ENCODE assay signal across 4 cellular contexts in the genomic region with DNA sequence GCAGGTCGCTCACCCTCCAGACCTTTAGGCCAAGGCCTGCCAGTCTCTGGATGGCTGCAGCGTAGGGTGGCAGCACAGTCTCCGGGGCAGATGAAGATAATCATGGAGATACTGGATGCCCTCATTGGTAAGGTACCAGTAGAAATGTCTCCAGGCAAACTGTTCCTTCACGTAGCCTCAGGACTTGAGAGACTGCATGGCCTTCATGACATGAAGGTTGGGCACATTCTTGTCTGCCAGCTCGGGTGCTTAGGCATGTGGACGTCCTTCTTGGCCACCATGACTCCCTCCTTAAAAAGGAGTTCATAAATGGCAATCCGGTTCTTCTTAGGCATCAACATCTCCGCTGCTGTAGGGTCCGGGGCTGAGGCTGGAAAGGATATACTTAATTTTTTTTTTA. TPM values are rescaled to one million over a fixed set of nuclear protein-coding genes. Genes with fewer than 3 reads are reported as not detected.
A peak's percentile ranks its signal among the peaks of the same experiment; 100 is the strongest.
DNase-seq lines count a peak whose midpoint lies in the region; TF ChIP-seq lines count a peak whose summit lies in the region.
"Not testable (repeated sequence)": the region's sequence is repeated elsewhere in the genome, so short reads cannot be mapped to it uniquely, and the experiment has no call there.

No MANE protein-coding gene starts in this region.

- not testable (repeated sequence) for H2BK20ac ChIP-seq in H9 (ENCODE audit: low read depth, low read length, poor library complexity, severe bottlenecking)

- CTCF ChIA-PET in activated naive CD4-positive, alpha-beta T cell treated with anti-CD3 and anti-CD28 coated beads, Interleukin-2, amount 10 ng/mL, durations not matched to agents 7 days and 5 days (lab: Charles Lee) = not testable (repeated sequence)

- not testable (repeated sequence) for H3K4ac ChIP-seq in H9 (ENCODE audit: low read depth, low read length); neuronal stem cell (ENCODE audit: low read length); trophoblast cell (ENCODE audit: low read depth, low read length)

- H3K4me2 ChIP-seq in H9 (ENCODE audit: insufficient read depth, insufficient read length, low read length); neuronal stem cell (ENCODE audit: insufficient read depth, low read length, poor library complexity, severe bottlenecking); trophoblast cell (ENCODE audit: low read length): not testable (repeated sequence)

- H2BK5ac ChIP-seq in H9 (ENCODE audit: insufficient read length, low read length); neuronal stem cell (ENCODE audit: low read length); trophoblast cell (ENCODE audit: low read depth, low read length, poor library complexity): not testable (repeated sequence)

- H2AFZ ChIP-seq in H9 (ENCODE audit: low read length); neuronal stem cell (ENCODE audit: low read length); trophoblast cell (ENCODE audit: insufficient read depth, low read length, poor library complexity): not testable (repeated sequence)

- not testable (repeated sequence) for H3K79me2 ChIP-seq in H9 (ENCODE audit: insufficient read depth, low read length); trophoblast cell (ENCODE audit: control insufficient read depth, insufficient read depth, low read length, poor library complexity)

- not testable (repeated sequence) for H3K4me1 ChIP-seq in H9 (ENCODE audit: insufficient read depth, low read length); neuronal stem cell (ENCODE audit: control insufficient read depth in 2 of 2, insufficient read depth in 1 of 2, low read depth in 1 of 2, low read length in 2 of 2); trophoblast cell (ENCODE audit: control insufficient read depth in 1 of 2, insufficient read depth in 2 of 2, low read length in 2 of 2)

- H2BK15ac ChIP-seq in H9 (ENCODE audit: low read depth, low read length); neuronal stem cell (ENCODE audit: low read length): not testable (repeated sequence)

- not testable (repeated sequence) for H3K27me3 Mint-ChIP-seq in H9 (ENCODE audit: low read depth); activated naive CD4-positive, alpha-beta T cell treated with anti-CD3 and anti-CD28 coated beads, Interleukin-2, amount 10 ng/mL, durations not matched to agents 7 days and 5 days

- H3K56ac ChIP-seq in H9 (ENCODE audit: insufficient read length, low read depth, low read length) = not testable (repeated sequence)

- not testable (repeated sequence) for H2BK12ac ChIP-seq in H9 (ENCODE audit: insufficient read length, low read depth, low read length); neuronal stem cell (ENCODE audit: low read length); trophoblast cell (ENCODE audit: low read length)

- not testable (repeated sequence) for H3K23me2 ChIP-seq in H9 (ENCODE audit: insufficient read length, low read depth, low read length, poor library complexity, severe bottlenecking)

- H3K4me1 Mint-ChIP-seq in H9; activated naive CD4-positive, alpha-beta T cell treated with anti-CD3 and anti-CD28 coated beads, Interleukin-2, amount 10 ng/mL, durations not matched to agents 7 days and 5 days: not testable (repeated sequence)

- not testable (repeated sequence) for H4K12ac ChIP-seq in trophoblast cell (ENCODE audit: low read depth, low read length)

- H3K18ac ChIP-seq in H9 (ENCODE audit: insufficient read length, low read depth, low read length); neuronal stem cell (ENCODE audit: low read length); trophoblast cell (ENCODE audit: low read length): not testable (repeated sequence)

- not testable (repeated sequence) for H3K27me3 ChIP-seq in H9 (ENCODE audit: insufficient read depth, low read length); neuronal stem cell (ENCODE audit: control insufficient read depth in 3 of 3, insufficient read depth in 3 of 3, low read depth in 1 of 3, low read length in 3 of 3); trophoblast cell (ENCODE audit: insufficient read depth, low read length)

- not testable (repeated sequence) for H4K20me1 ChIP-seq in H9 (ENCODE audit: control insufficient read depth, insufficient read depth, insufficient read length)

- not testable (repeated sequence) for H3K14ac ChIP-seq in H9 (ENCODE audit: insufficient read depth, low read length); neuronal stem cell (ENCODE audit: low read length); trophoblast cell (ENCODE audit: low read length)

- WGBS in H9 (ENCODE audit: extremely low coverage, insufficient read length, low lambda C conversion rate) = no CpG with 5 or more reads among the region's 9 CpGs
- no CpG with 5 or more reads among the region's 9 CpGs for WGBS in neuronal stem cell (ENCODE audit: extremely low coverage in 2 of 2, insufficient read length in 2 of 2, insufficient replicate concordance in 1 of 2), 2 donors
- WGBS in trophoblast cell (ENCODE audit: extremely low coverage, insufficient coverage, insufficient read length) = no CpG with 5 or more reads among the region's 9 CpGs

- H3K4me3 Mint-ChIP-seq in H9; activated naive CD4-positive, alpha-beta T cell treated with anti-CD3 and anti-CD28 coated beads, Interleukin-2, amount 10 ng/mL, durations not matched to agents 7 days and 5 days: not testable (repeated sequence)

- not testable (repeated sequence) for H4K91ac ChIP-seq in H9 (ENCODE audit: insufficient read length, low read depth, low read length); neuronal stem cell (ENCODE audit: low read depth, low read length, poor library complexity); trophoblast cell (ENCODE audit: low read depth, low read length)

- H3K9me3 Mint-ChIP-seq in H9; activated naive CD4-positive, alpha-beta T cell treated with anti-CD3 and anti-CD28 coated beads, Interleukin-2, amount 10 ng/mL, durations not matched to agents 7 days and 5 days: not testable (repeated sequence)

- not testable (repeated sequence) for H2AK5ac ChIP-seq in H9 (ENCODE audit: insufficient read length, low read length); trophoblast cell (ENCODE audit: low read length)
- H2AK5ac ChIP-seq in neuronal stem cell (ENCODE audit: low read depth, low read length) = peak overlapping the region; percentile 70

- not testable (repeated sequence) for H3K79me1 ChIP-seq in H9 (ENCODE audit: insufficient read depth, low read depth, low read length, poor library complexity, severe bottlenecking); neuronal stem cell (ENCODE audit: low read depth, low read length); trophoblast cell (ENCODE audit: low read length)

- DNase-seq in H9; activated naive CD4-positive, alpha-beta T cell treated with anti-CD3 and anti-CD28 coated beads, Interleukin-2, amount 10 ng/mL, durations not matched to agents 7 days and 5 days; neuronal stem cell (ENCODE audit: low spot score): not testable (repeated sequence)
- peak; percentile 68 to 83 for DNase-seq in trophoblast cell

- not testable (repeated sequence) for H3K9ac ChIP-seq in H9 (ENCODE audit: extremely low read depth, insufficient read length, low read length); neuronal stem cell (ENCODE audit: low read depth, low read length, poor library complexity); trophoblast cell (ENCODE audit: low read length)

- not testable (repeated sequence) for H2BK120ac ChIP-seq in H9 (ENCODE audit: low read depth, low read length, poor library complexity, severe bottlenecking); neuronal stem cell (ENCODE audit: low read depth, low read length); trophoblast cell (ENCODE audit: insufficient read depth, low read length, poor library complexity)

- not testable (repeated sequence) for H3K36me3 ChIP-seq in neuronal stem cell (replicated peaks in 1 of 2; ENCODE audit: control insufficient read depth in 2 of 2, insufficient read depth in 2 of 2, low read length in 2 of 2); trophoblast cell (ENCODE audit: control insufficient read depth in 1 of 2, insufficient read depth in 2 of 2, low read length in 2 of 2)

- peak overlapping the region in 2 of 3 experiments; percentile 30 to 71; a peak in 3 of 7 replicates for H3K27ac Mint-ChIP-seq in H9
- H3K27ac Mint-ChIP-seq in activated naive CD4-positive, alpha-beta T cell treated with anti-CD3 and anti-CD28 coated beads, Interleukin-2, amount 10 ng/mL, durations not matched to agents 7 days and 5 days = peak overlapping the region; percentile 29

- not testable (repeated sequence) for H3K23ac ChIP-seq in H9 (ENCODE audit: insufficient read length, low read depth, low read length); neuronal stem cell (ENCODE audit: low read depth, low read length, poor library complexity); trophoblast cell (ENCODE audit: low read length)

- H3K36me3 Mint-ChIP-seq in H9 (ENCODE audit: insufficient read depth in 1 of 3, low read depth in 3 of 3); activated naive CD4-positive, alpha-beta T cell treated with anti-CD3 and anti-CD28 coated beads, Interleukin-2, amount 10 ng/mL, durations not matched to agents 7 days and 5 days: not testable (repeated sequence)

- not testable (repeated sequence) for H3T11ph ChIP-seq in H9 (ENCODE audit: low read length)

- not testable (repeated sequence) for H3K4me3 ChIP-seq in neuronal stem cell (ENCODE audit: low read length in 2 of 2); trophoblast cell (ENCODE audit: low read depth, low read length)

- H3K9me3 ChIP-seq in H9 (ENCODE audit: control insufficient read depth, low read depth, low read length); neuronal stem cell (replicated peaks in 1 of 2; ENCODE audit: control insufficient read depth in 2 of 2, insufficient read depth in 1 of 2, low read depth in 1 of 2, low read length in 2 of 2); trophoblast cell (ENCODE audit: insufficient read depth, low read depth, low read length): not testable (repeated sequence)

- TF ChIP-seq CTCF in H9 (conservative IDR thresholded peaks at IDR 0.05) = not testable (repeated sequence)

- not testable (repeated sequence) for H4K5ac ChIP-seq in H9 (ENCODE audit: insufficient read length, low read depth, low read length)

- H3K27ac ChIP-seq in H9 (ENCODE audit: insufficient read length, low read depth, low read length); neuronal stem cell (replicated peaks; ENCODE audit: low read length); trophoblast cell (ENCODE audit: low read depth, low read length): not testable (repeated sequence)

- H4K8ac ChIP-seq in H9 (replicated peaks; ENCODE audit: insufficient read length, low read depth, low read length); neuronal stem cell (ENCODE audit: low read depth, low read length); trophoblast cell (ENCODE audit: low read depth, low read length): not testable (repeated sequence)

RNA-seq across cellular contexts. Expression of a gene that starts 11.8 kb away (rescaled TPM):
- total RNA-seq in H9 (2021) = 1.8 TPM in 2 replicates
- 8.8 TPM for polyA plus RNA-seq in neuronal stem cell (2013, experiment 1 of 2)
- polyA plus RNA-seq in neuronal stem cell (2013, experiment 2 of 2) = 9.8 TPM
- polyA plus RNA-seq in trophoblast cell (2013) = 3.8 and 4.0 TPM in 2 replicates
